20 cellular contexts compared by ENCODE assay signal in genomic region chr2:58497189-58497588, GRCh38.
DNase-seq lines count a peak whose midpoint lies in the region; ATAC-seq and TF ChIP-seq lines count a peak whose summit lies in the region.
"Had no signal": no experiment of that assay in that cellular context is flagged by ENCODE, and none has a peak within 500 bp of the region (broad histone marks: within the 10 kb centered on the region; RNA-seq: fewer than 3 reads in every experiment).

No MANE protein-coding gene starts in this region.

- H3K36me3 ChIP-seq in HUES64 (ENCODE audit: insufficient read depth, low read length): no peaks in the 10 kb centered on the region
- no peaks in the 10 kb centered on the region for H3K36me3 ChIP-seq in endodermal cell (ENCODE audit: control insufficient read depth, insufficient read depth, low read length)
- H3K36me3 ChIP-seq in kidney epithelial cell (ENCODE audit: control insufficient read depth, insufficient read depth, low read length): no peaks in the 10 kb centered on the region
- H3K36me3 ChIP-seq in osteoblast (ENCODE audit: insufficient read depth, low read length): no peaks in the 10 kb centered on the region
- H3K36me3 ChIP-seq: gastrocnemius medialis, HAP-1, pancreas, stomach had no signal

- H3K4me2 ChIP-seq in osteoblast (ENCODE audit: insufficient read depth, low read length): no peak overlapping the region

- H3K27me3 ChIP-seq in HUES64 (ENCODE audit: insufficient read depth, low read length): no peaks in the 10 kb centered on the region
- H3K27me3 ChIP-seq in endodermal cell (ENCODE audit: control insufficient read depth, insufficient read depth, low read length, poor library complexity, severe bottlenecking): no peaks in the 10 kb centered on the region
- H3K27me3 ChIP-seq in kidney epithelial cell (ENCODE audit: control insufficient read depth, insufficient read depth, low read length): no peaks in the 10 kb centered on the region
- H3K27me3 ChIP-seq in osteoblast (ENCODE audit: insufficient read depth, low read length): no peaks in the 10 kb centered on the region
- H3K27me3 ChIP-seq: pancreas, stomach had no signal

- H3K4me3 ChIP-seq in HUES64 (ENCODE audit: low read length) (peak overlapping the region; percentile 13; the same call in 1 of the 2 replicates), endodermal cell (ENCODE audit: low read length) (no peak overlapping the region), kidney epithelial cell (ENCODE audit: low read depth, low read length) (no peak overlapping the region), osteoblast (ENCODE audit: insufficient read depth, low read length) (no peak overlapping the region)
- H3K4me3 ChIP-seq: coronary artery, gastrocnemius medialis, HAP-1, pancreas, stomach had no signal

- H3K9ac ChIP-seq in HUES64 (ENCODE audit: low read depth, low read length) (peak overlapping the region; percentile 46; the same call in 1 of the 2 replicates), endodermal cell (ENCODE audit: extremely low read depth, low read length, poor library complexity, severe bottlenecking) (no peak overlapping the region)

- no peak for ATAC-seq in GM21825 (IDR thresholded peaks at IDR 0.05; ENCODE audit: unreplicated experiment)
- ATAC-seq: gastrocnemius medialis, pancreas had no signal

- H3K27ac Mint-ChIP-seq in endodermal cell: peak overlapping the region; percentile 56
- H3K27ac Mint-ChIP-seq: activated CD4-positive, alpha-beta memory T cell treated with anti-CD3 and anti-CD28 coated beads for 36 hours; activated naive CD4-positive, alpha-beta T cell treated with anti-CD3 and anti-CD28 coated beads for 36 hours; activated T-cell treated with anti-CD3 and anti-CD28 coated beads, Interleukin-2, amount 50 U/mL, for 24 hours; CD4-positive, CD25-positive, alpha-beta regulatory T cell had no signal

- no peaks in the 10 kb centered on the region for H4K20me1 ChIP-seq in osteoblast (ENCODE audit: insufficient read depth, low read length)

- no peaks in the 10 kb centered on the region for H3K79me2 ChIP-seq in osteoblast (ENCODE audit: insufficient read depth, low read length)

- 8% methylated on average over 3 of the region's 3 CpGs for WGBS in HUES64
- WGBS in endodermal cell (ENCODE audit: insufficient coverage in 1 of 2, insufficient read length in 1 of 2), 2 experiments: 6 to 30% methylated on average over 2 to 3 of the region's 3 CpGs

- H3K27me3 Mint-ChIP-seq in endodermal cell (ENCODE audit: insufficient read depth): no peaks in the 10 kb centered on the region
- H3K27me3 Mint-ChIP-seq: activated T-cell treated with anti-CD3 and anti-CD28 coated beads, Interleukin-2, amount 50 U/mL, for 24 hours; CD4-positive, CD25-positive, alpha-beta regulatory T cell had no signal

- H2AFZ ChIP-seq in osteoblast (ENCODE audit: low read length): no peak overlapping the region

- DNase-seq in Daoy (ENCODE audit: low read depth) (peak; percentile 17), endodermal cell (peak; percentile 74), kidney epithelial cell (ENCODE audit: low read depth) (peak; percentile 53), osteoblast (ENCODE audit: insufficient read length, low spot score, missing footprints) (no peak)
- DNase-seq in stimulated activated CD4-positive, alpha-beta T cell treated with anti-CD3 and anti-CD28 coated beads, Interleukin-4, amount 100 ng/mL, for 24 hours: no peak
- DNase-seq in activated CD4-positive, alpha-beta T cell treated with anti-CD3 and anti-CD28 coated beads for 48 hours: no peak
- DNase-seq: activated CD4-positive, alpha-beta memory T cell treated with anti-CD3 and anti-CD28 coated beads for 36 hours; activated naive CD4-positive, alpha-beta T cell treated with anti-CD3 and anti-CD28 coated beads for 36 hours; activated T-cell treated with anti-CD3 and anti-CD28 coated beads, Interleukin-2, amount 50 U/mL, for 24 hours; CD4-positive, CD25-positive, alpha-beta regulatory T cell; DMS79 treated with DMSO at 0.1 percent for 48 hours; gastrocnemius medialis; mammary epithelial cell; pancreas; Right ventricle myocardium superior; stomach had no signal

- H3K9me3 Mint-ChIP-seq in endodermal cell: no peaks in the 10 kb centered on the region
- H3K9me3 Mint-ChIP-seq: activated CD4-positive, alpha-beta memory T cell treated with anti-CD3 and anti-CD28 coated beads for 36 hours; activated naive CD4-positive, alpha-beta T cell treated with anti-CD3 and anti-CD28 coated beads for 36 hours; activated T-cell treated with anti-CD3 and anti-CD28 coated beads, Interleukin-2, amount 50 U/mL, for 24 hours; CD4-positive, CD25-positive, alpha-beta regulatory T cell had no signal

- H3K9me3 ChIP-seq in HUES64 (ENCODE audit: insufficient read depth, low read depth, low read length) (no peaks in the 10 kb centered on the region), endodermal cell (ENCODE audit: control insufficient read depth, low read length) (no peaks in the 10 kb centered on the region), osteoblast (ENCODE audit: low read depth, low read length) (no peaks in the 10 kb centered on the region)
- H3K9me3 ChIP-seq: gastrocnemius medialis, HAP-1, pancreas, stomach had no signal

- H3K4me3 Mint-ChIP-seq in endodermal cell: no peak overlapping the region
- H3K4me3 Mint-ChIP-seq: activated CD4-positive, alpha-beta memory T cell treated with anti-CD3 and anti-CD28 coated beads for 36 hours; activated naive CD4-positive, alpha-beta T cell treated with anti-CD3 and anti-CD28 coated beads for 36 hours; activated T-cell treated with anti-CD3 and anti-CD28 coated beads, Interleukin-2, amount 50 U/mL, for 24 hours; CD4-positive, CD25-positive, alpha-beta regulatory T cell had no signal

- no peaks in the 10 kb centered on the region for H3K36me3 Mint-ChIP-seq in endodermal cell (ENCODE audit: low read depth)
- H3K36me3 Mint-ChIP-seq: activated CD4-positive, alpha-beta memory T cell treated with anti-CD3 and anti-CD28 coated beads for 36 hours; CD4-positive, CD25-positive, alpha-beta regulatory T cell had no signal

- TF ChIP-seq CTCF in endodermal cell (conservative IDR thresholded peaks at IDR 0.05) (no peak), kidney epithelial cell (IDR thresholded peaks at IDR 0.05; ENCODE audit: insufficient read depth, low read length, poor library complexity, severe bottlenecking) (no peak), osteoblast (IDR thresholded peaks at IDR 0.05; ENCODE audit: extremely low read depth, low read depth, low read length) (no peak)

- H3K4me1 ChIP-seq in HUES64 (ENCODE audit: insufficient read depth, low read length) (peaks cover 66% of the 10 kb centered on the region), endodermal cell (ENCODE audit: control insufficient read depth, insufficient read depth, low read length) (no peaks in the 10 kb centered on the region), osteoblast (ENCODE audit: insufficient read depth, low read length) (no peaks in the 10 kb centered on the region)
- H3K4me1 ChIP-seq: gastrocnemius medialis, HAP-1, pancreas, stomach had no signal

- peaks cover 21% of the 10 kb centered on the region for H3K4me1 Mint-ChIP-seq in endodermal cell
- H3K4me1 Mint-ChIP-seq: CD4-positive, CD25-positive, alpha-beta regulatory T cell had no signal

- H3K27ac ChIP-seq in HUES64 (ENCODE audit: low read depth, low read length) (peak overlapping the region; percentile 86), endodermal cell (ENCODE audit: low read depth, low read length) (no peak overlapping the region), osteoblast (ENCODE audit: low read depth, low read length) (no peak overlapping the region)
- H3K27ac ChIP-seq: coronary artery, gastrocnemius medialis, pancreas, stomach had no signal

Comparison
In these comparisons a context has a peak if more than half of its experiments do, and no peak if none do; other contexts are left out.
1. DNase-seq: peak in Daoy (single experiment), endodermal cell (single experiment) and kidney epithelial cell (single experiment); none in stimulated activated CD4-positive, alpha-beta T cell treated with anti-CD3 and anti-CD28 coated beads, Interleukin-4, amount 100 ng/mL, for 24 hours (single experiment), osteoblast (single experiment) and activated CD4-positive, alpha-beta T cell treated with anti-CD3 and anti-CD28 coated beads for 48 hours (single experiment).